Comparison of ENCODE assay signal across 32 cellular contexts in the genomic region with DNA sequence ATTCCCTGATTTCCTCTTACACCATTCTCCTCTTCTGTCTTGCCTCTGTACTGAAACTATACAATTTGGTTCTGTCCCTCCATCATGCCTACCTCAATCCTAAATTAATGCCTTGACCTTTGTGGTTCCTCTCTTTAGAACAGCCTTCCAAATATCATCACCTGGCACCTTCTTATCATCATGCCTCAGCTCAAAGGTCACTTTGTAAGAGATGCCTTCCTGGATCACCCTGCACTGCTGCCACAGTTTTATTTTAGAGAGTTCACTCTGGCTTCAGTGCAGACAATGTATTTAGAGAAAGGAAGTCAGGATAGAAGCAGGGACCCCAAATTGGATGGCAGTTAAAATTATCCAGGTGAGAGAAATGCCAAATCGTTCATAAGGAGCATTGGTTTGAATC.
"Had no signal": no experiment of that assay in that cellular context is flagged by ENCODE, and none has a peak within 500 bp of the region (broad histone marks: within the 10 kb centered on the region; RNA-seq: fewer than 3 reads in every experiment).

No MANE protein-coding gene starts in this region.

- H3K27ac ChIP-seq: adrenal gland, body of pancreas, brain microvascular endothelial cell, breast epithelium, VCaP had no signal

- H3K4me3 ChIP-seq: adrenal gland, body of pancreas, breast epithelium had no signal

- H3K9me3 ChIP-seq: adrenal gland, body of pancreas, breast epithelium had no signal

- H3K36me3 ChIP-seq: adrenal gland, brain microvascular endothelial cell, breast epithelium had no signal

- ATAC-seq: activated CD8-positive, alpha-beta T cell treated with anti-CD3 and anti-CD28 coated beads for 36 hours; activated naive CD4-positive, alpha-beta T cell treated with anti-CD3 and anti-CD28 coated beads, Interleukin-2, amount 50 U/mL, for 72 hours; activated T-cell treated with anti-CD3 and anti-CD28 coated beads, Interleukin-2, amount 50 U/mL, for 4 hours; activated T-cell treated with anti-CD3 and anti-CD28 coated beads, Interleukin-2, amount 50 U/mL, for 72 hours; activated T-helper 17 cell treated with anti-CD3 and anti-CD28 coated beads, Interleukin-2, amount 50 U/mL, for 72 hours; body of pancreas had no signal

- H3K4me1 ChIP-seq: adrenal gland, body of pancreas, breast epithelium had no signal

- DNase-seq: activated B cell treated with CpG ODN at 0.5 μM for 24 hours; activated CD4-positive, alpha-beta memory T cell treated with anti-CD3 and anti-CD28 coated beads for 36 hours; activated CD4-positive, alpha-beta T cell treated with anti-CD3 and anti-CD28 coated beads for 4 hours; activated CD4-positive, alpha-beta T cell treated with anti-CD3 and anti-CD28 coated beads, Interleukin-2, amount 10 ng/mL, durations not matched to agents 24 days and 14 days; activated CD4-positive, alpha-beta T cell treated with anti-CD3 and anti-CD28 coated beads, Interleukin-2, amount 50 U/mL, for 1 hour; activated CD4-positive, alpha-beta T cell treated with anti-CD3 and anti-CD28 coated beads, Interleukin-2, amount 50 U/mL, for 4 hours; activated CD4-positive, CD25-positive, alpha-beta regulatory T cell treated with anti-CD3 and anti-CD28 coated beads, Interleukin-2, amount 50 U/mL, for 72 hours; activated CD8-positive, alpha-beta memory T cell treated with anti-CD3 and anti-CD28 coated beads, Interleukin-2, amount 50 U/mL, for 4 hours; activated CD8-positive, alpha-beta T cell treated with anti-CD3 and anti-CD28 coated beads for 36 hours; activated effector memory CD4-positive, alpha-beta T cell treated with anti-CD3 and anti-CD28 coated beads, Interleukin-2, amount 50 U/mL, for 16 hours; activated gamma-delta T cell treated with Interleukin-2 at 50 U/mL for 16 hours; activated naive CD4-positive, alpha-beta T cell; activated naive CD4-positive, alpha-beta T cell treated with anti-CD3 and anti-CD28 coated beads for 36 hours; activated naive CD4-positive, alpha-beta T cell treated with anti-CD3 and anti-CD28 coated beads, Interleukin-2, amount 50 U/mL, for 16 hours; activated naive CD8-positive, alpha-beta T cell treated with anti-CD3 and anti-CD28 coated beads for 36 hours; activated T-cell treated with anti-CD3 and anti-CD28 coated beads for 4 hours; activated T-cell treated with anti-CD3 and anti-CD28 coated beads, Interleukin-2, amount 50 U/mL, for 1 hour; activated T-cell treated with anti-CD3 and anti-CD28 coated beads, Interleukin-2, amount 50 U/mL, for 4 hours; activated T-cell treated with anti-CD3 and anti-CD28 coated beads, Interleukin-2, amount 50 U/mL, for 72 hours; adrenal gland; amniotic stem cell; aorta; body of pancreas; brain microvascular endothelial cell; central memory CD4-positive, alpha-beta T cell; T-helper 1 cell; T-helper 2 cell; T-helper 9 cell had no signal

- H3K27me3 ChIP-seq: adrenal gland, body of pancreas, brain microvascular endothelial cell, breast epithelium had no signal
